ENCODE assay signal across 1 cellular context in genomic region chr6:36840471-36841461, GRCh38.
A peak's percentile ranks its signal among the peaks of the same experiment; 100 is the strongest.
TF ChIP-seq lines count a peak whose summit lies in the region.

No MANE protein-coding gene starts in this region.

TF ChIP-seq in K562, 482 proteins besides CTCF, POLR2A, EP300 and RAD21:
- peak; percentile 78 for TF ChIP-seq PKNOX1 (IDR thresholded peaks at IDR 0.05)
- peak; percentile 0 for TF ChIP-seq CHD1 (IDR thresholded peaks at IDR 0.05; ENCODE audit: low read length)
- TF ChIP-seq TFAP4 (CRISPR knock-in tag; IDR thresholded peaks at IDR 0.05; ENCODE audit: borderline replicate concordance): peak; percentile 58; the same call in 1 of the 2 replicates
- TF ChIP-seq L3MBTL2 (IDR thresholded peaks at IDR 0.05): no peak
- TF ChIP-seq MEIS2 (IDR thresholded peaks at IDR 0.05; ENCODE audit: partially characterized antibody): peak; percentile 44
- TF ChIP-seq JUN (IDR thresholded peaks at IDR 0.05; ENCODE audit: borderline replicate concordance, low read depth, low read length): no peak
- no peak for TF ChIP-seq JUN (CRISPR knock-in tag; IDR thresholded peaks at IDR 0.05; ENCODE audit: borderline replicate concordance)
- no peak for TF ChIP-seq HINFP (tag; conservative IDR thresholded peaks at IDR 0.05; ENCODE audit: low read depth)
- no peak for TF ChIP-seq KDM1A (IDR thresholded peaks at IDR 0.05)
- peak; percentile 95 for TF ChIP-seq ZBTB33 (CRISPR knock-in tag; IDR thresholded peaks at IDR 0.05)
- 0 out of 2 replicates have a peak, but pooled peaks have one; percentile 1 for TF ChIP-seq EGR1 (conservative IDR thresholded peaks at IDR 0.05)
- 0 out of 4 replicates have a peak, but pooled peaks of 1 of the 2 experiments have one; percentile 13 for TF ChIP-seq FOXA3 (CRISPR knock-in tag; conservative IDR thresholded peaks at IDR 0.05 in 1 of 2, IDR thresholded peaks at IDR 0.05 in 1 of 2)
- peak; percentile 45 for TF ChIP-seq HMGN3 (IDR thresholded peaks at IDR 0.05; ENCODE audit: borderline replicate concordance, extremely low read depth, insufficient read length, low read depth, low read length)
- TF ChIP-seq KDM2B (CRISPR knock-in tag; IDR thresholded peaks at IDR 0.05): no peak
- TF ChIP-seq ETV5 (CRISPR knock-in tag; IDR thresholded peaks at IDR 0.05; ENCODE audit: low read depth): no peak
- TF ChIP-seq E2F6 (IDR thresholded peaks at IDR 0.05; ENCODE audit: borderline replicate concordance in 1 of 2, extremely low read depth in 1 of 2, insufficient read depth in 1 of 2, insufficient read length in 1 of 2, low read depth in 1 of 2, low read length in 1 of 2, poor library complexity in 1 of 2, severe bottlenecking in 1 of 2): peak in 1 of 2 experiments; percentile 20
TF ChIP-seq in K562: peak in this region for 9.
